1 cellular context compared by ENCODE assay signal in the genomic region with DNA sequence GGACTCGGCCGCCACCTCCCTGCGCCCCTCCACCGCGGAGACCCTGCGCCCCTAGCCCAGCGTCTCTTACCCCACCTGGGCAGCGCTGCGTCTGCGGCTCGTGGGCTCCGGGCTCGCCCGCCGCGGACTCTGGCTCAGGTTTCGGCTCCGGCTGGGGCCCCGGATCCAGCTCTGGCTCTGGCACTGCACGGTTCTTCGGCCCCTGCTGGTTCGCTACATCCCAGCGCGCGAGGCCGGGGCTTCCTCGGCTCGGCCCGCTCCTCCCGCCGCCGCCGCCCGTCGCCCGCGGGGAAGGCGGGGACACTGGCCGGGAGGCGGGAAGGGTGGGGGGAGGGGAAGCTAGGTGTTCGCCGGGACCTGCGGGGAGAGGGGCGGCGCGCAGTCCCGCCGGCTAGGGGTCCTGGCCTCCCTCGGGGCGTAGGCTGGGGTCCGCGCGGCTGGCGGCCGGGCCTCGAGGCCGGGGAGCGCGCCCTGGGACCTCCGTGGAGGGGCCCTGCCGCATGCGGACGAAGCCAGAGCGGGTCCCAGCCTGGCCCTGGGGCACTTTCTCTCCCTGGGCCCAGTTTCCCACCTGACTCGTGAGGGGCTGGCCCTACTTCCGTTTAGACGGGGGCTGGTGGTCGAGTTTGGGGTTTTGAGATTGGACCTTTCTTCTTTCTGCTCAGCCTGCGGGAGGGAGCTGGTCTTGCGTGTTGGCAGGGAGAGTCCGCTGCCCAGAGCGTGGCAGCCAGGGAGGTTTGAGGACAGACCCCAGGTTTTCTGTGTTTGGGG.
TF ChIP-seq lines count a peak whose summit lies in the region.

No MANE protein-coding gene starts in this region.

TF ChIP-seq in H1, 55 proteins besides CTCF, POLR2A, EP300 and RAD21:
- TF ChIP-seq USF2 (IDR thresholded peaks at IDR 0.05; ENCODE audit: low read length): no peak
- no peak for TF ChIP-seq MAFK (IDR thresholded peaks at IDR 0.05; ENCODE audit: low read depth, low read length)
- TF ChIP-seq TCF12 (IDR thresholded peaks at IDR 0.05; ENCODE audit: low read depth, low read length): no peak
- TF ChIP-seq BACH1 (IDR thresholded peaks at IDR 0.05; ENCODE audit: low read length): 0 out of 2 replicates have a peak, but pooled peaks have one; percentile 28
- no peak for TF ChIP-seq CEBPB (IDR thresholded peaks at IDR 0.05; ENCODE audit: low read depth, low read length)
- no peak for TF ChIP-seq YY1 (IDR thresholded peaks at IDR 0.05; ENCODE audit: low read depth, low read length)
- no peak for TF ChIP-seq SIRT6 (IDR thresholded peaks at IDR 0.05; ENCODE audit: low read length)
- no peak for TF ChIP-seq POLR2AphosphoS5 (IDR thresholded peaks at IDR 0.05; ENCODE audit: low read depth, low read length)
- no peak for TF ChIP-seq TAF1 (IDR thresholded peaks at IDR 0.05; ENCODE audit: low read depth, low read length)
- no peak for TF ChIP-seq RXRA (IDR thresholded peaks at IDR 0.05; ENCODE audit: insufficient read depth, low read depth, low read length)
- TF ChIP-seq GTF2F1 (IDR thresholded peaks at IDR 0.05; ENCODE audit: borderline replicate concordance, low read depth, low read length): no peak
- no peak for TF ChIP-seq RNF2 (IDR thresholded peaks at IDR 0.05; ENCODE audit: borderline replicate concordance, low read depth, low read length, missing control alignments, poor library complexity, severe bottlenecking)
- no peak for TF ChIP-seq SRF (IDR thresholded peaks at IDR 0.05; ENCODE audit: low read depth, low read length)
- peak; percentile 55 for TF ChIP-seq MAX (IDR thresholded peaks at IDR 0.05)
- no peak for TF ChIP-seq RBBP5 (IDR thresholded peaks at IDR 0.05; ENCODE audit: borderline replicate concordance, low read depth, low read length)
- 0 out of 2 replicates have a peak, but pooled peaks have one; percentile 15 for TF ChIP-seq EGR1 (IDR thresholded peaks at IDR 0.05; ENCODE audit: borderline replicate concordance, low read depth, low read length)
- TF ChIP-seq KDM4A (IDR thresholded peaks at IDR 0.05; ENCODE audit: low read depth, low read length, severe bottlenecking): peak; percentile 65
- TF ChIP-seq CHD2 (IDR thresholded peaks at IDR 0.05; ENCODE audit: low read length): no peak
- TF ChIP-seq SUZ12 (IDR thresholded peaks at IDR 0.05; ENCODE audit: low read length): peak; percentile 42
- TF ChIP-seq E2F6 (IDR thresholded peaks at IDR 0.05): peak; percentile 62
- peak; percentile 64 for TF ChIP-seq EZH2 (IDR thresholded peaks at IDR 0.05; ENCODE audit: low read depth, low read length, severe bottlenecking)
- TF ChIP-seq ZNF274 (IDR thresholded peaks at IDR 0.05; ENCODE audit: borderline replicate concordance, extremely low read depth, low read length): no peak
- TF ChIP-seq SP2 (IDR thresholded peaks at IDR 0.05; ENCODE audit: low read length): no peak
- TF ChIP-seq GABPA (IDR thresholded peaks at IDR 0.05; ENCODE audit: borderline replicate concordance, insufficient read depth, low read length): peak; percentile 21
- TF ChIP-seq ATF2 (IDR thresholded peaks at IDR 0.05; ENCODE audit: low read length): no peak
TF ChIP-seq in H1: peak in this region for 8.
